25 cellular contexts compared by ENCODE assay signal in genomic region chr10:48682265-48682664, GRCh38. TPM values are rescaled to one million over a fixed set of nuclear protein-coding genes. Genes with fewer than 3 reads are reported as not detected.
DNase-seq lines count a peak whose midpoint lies in the region; ATAC-seq, FAIRE-seq and TF ChIP-seq lines count a peak whose summit lies in the region.
"Had no signal": no experiment of that assay in that cellular context is flagged by ENCODE, and none has a peak within 500 bp of the region (broad histone marks: within the 10 kb centered on the region; RNA-seq: fewer than 3 reads in every experiment).

No MANE protein-coding gene starts in this region.

- FAIRE-seq in GM12878 (lab: Jason Lieb, UNC), result no peak
- FAIRE-seq: A549, HTR-8/SVneo had no signal

- ATAC-seq in GM12878 (no peak), foreskin keratinocyte (no peak), HG02642 (IDR thresholded peaks at IDR 0.05; ENCODE audit: poor library complexity, unreplicated experiment) (no peak)
- no peak for ATAC-seq in stimulated activated memory B cell treated with anti-CD40 and anti-IgM and Interleukin-4, amounts not matched to agents 10 μg/mL and 1 μg/mL and 100 μg/mL, for 72 hours
- ATAC-seq: A549, Right ventricle myocardium inferior had no signal

- SMC1A ChIA-PET in GM12878 (lab: Charles Lee; ENCODE audit: uncharacterized antibody, unreplicated experiment), result interaction anchor here (1.3 to 4.7 kb wide), 7 partner anchors 11 to 22 kb away, joined by 4 to 85 read pairs (median 4); no protein-coding TSS in a partner anchor

- H3K4me3 Mint-ChIP-seq in IgD-negative memory B cell (peak overlapping the region in 2 of 4 donors; percentile 80 to 97), H9 (no peak overlapping the region)
- peak overlapping the region; percentile 32 for H3K4me3 Mint-ChIP-seq in stimulated activated memory B cell treated with anti-CD40 and anti-IgM and Interleukin-4, amounts not matched to agents 10 μg/mL and 1 μg/mL and 100 μg/mL, for 72 hours
- H3K4me3 Mint-ChIP-seq: CD4-positive, alpha-beta T cell had no signal

- H3K36me3 ChIP-seq in BLaER1 (no peaks in the 10 kb centered on the region), GM12878 (ENCODE audit: control insufficient read depth in 2 of 2, insufficient read depth in 2 of 2, low read length in 1 of 2) (no peaks in the 10 kb centered on the region)
- H3K36me3 ChIP-seq: BE2C, HAP-1 had no signal

- H3K18ac ChIP-seq in H9 (ENCODE audit: insufficient read length, low read depth, low read length), result no peak overlapping the region

- no peak overlapping the region for H3T11ph ChIP-seq in H9 (ENCODE audit: low read length)

- no peak overlapping the region for H3K14ac ChIP-seq in H9 (ENCODE audit: insufficient read depth, low read length)

- H3K23me2 ChIP-seq in H9 (ENCODE audit: insufficient read length, low read depth, low read length, poor library complexity, severe bottlenecking), result no peaks in the 10 kb centered on the region

- no peak overlapping the region for H2BK120ac ChIP-seq in H9 (ENCODE audit: low read depth, low read length, poor library complexity, severe bottlenecking)

- TF ChIP-seq CTCF in GM12878 (IDR thresholded peaks at IDR 0.05 in 2 of 3, conservative IDR thresholded peaks at IDR 0.05 in 1 of 3; ENCODE audit: control insufficient read depth in 2 of 3, extremely low read depth in 1 of 3, insufficient read depth in 1 of 3, low read depth in 3 of 3, low read length in 3 of 3) (no peak), foreskin keratinocyte (conservative IDR thresholded peaks at IDR 0.05) (no peak), H9 (conservative IDR thresholded peaks at IDR 0.05) (no peak)

- no peak overlapping the region for H3K9ac ChIP-seq in BLaER1
- H3K9ac ChIP-seq in GM12878 (ENCODE audit: control insufficient read depth, insufficient read depth, low read length), result no peak overlapping the region
- no peak overlapping the region for H3K9ac ChIP-seq in H9 (ENCODE audit: extremely low read depth, insufficient read length, low read length)
- H3K9ac ChIP-seq: GM23248, KMS-11 had no signal

- H4K8ac ChIP-seq in H9 (replicated peaks; ENCODE audit: insufficient read length, low read depth, low read length), result no peak overlapping the region

- no peak overlapping the region for H3K23ac ChIP-seq in H9 (ENCODE audit: insufficient read length, low read depth, low read length)

- H3K4me1 ChIP-seq in BLaER1, result peaks cover 63% of the 10 kb centered on the region
- peaks cover 40% of the 10 kb centered on the region for H3K4me1 ChIP-seq in GM12878 (ENCODE audit: control insufficient read depth, insufficient read depth, low read length)
- no peaks in the 10 kb centered on the region for H3K4me1 ChIP-seq in foreskin keratinocyte
- H3K4me1 ChIP-seq in H9 (ENCODE audit: insufficient read depth, low read length), result no peaks in the 10 kb centered on the region; the same call in 1 of the 2 replicates
- H3K4me1 ChIP-seq: A549, BE2C, HAP-1 had no signal

- no peak overlapping the region for H4K5ac ChIP-seq in H9 (ENCODE audit: insufficient read length, low read depth, low read length)

- no peak overlapping the region for H2BK20ac ChIP-seq in H9 (ENCODE audit: low read depth, low read length, poor library complexity, severe bottlenecking)

- peak overlapping the region; percentile 94 for H3K4me2 ChIP-seq in BLaER1
- H3K4me2 ChIP-seq in GM12878 (ENCODE audit: control insufficient read depth, insufficient read depth), result no peak overlapping the region
- no peak overlapping the region for H3K4me2 ChIP-seq in H9 (ENCODE audit: insufficient read depth, insufficient read length, low read length)
- H3K4me2 ChIP-seq: A549, KMS-11 had no signal

- H3K27me3 Mint-ChIP-seq in IgD-negative memory B cell (no peaks in the 10 kb centered on the region), H9 (ENCODE audit: low read depth) (no peaks in the 10 kb centered on the region)
- no peaks in the 10 kb centered on the region for H3K27me3 Mint-ChIP-seq in stimulated activated memory B cell treated with anti-CD40 and anti-IgM and Interleukin-4, amounts not matched to agents 10 μg/mL and 1 μg/mL and 100 μg/mL, for 72 hours
- H3K27me3 Mint-ChIP-seq: CD4-positive, alpha-beta T cell had no signal

- H3K27ac Mint-ChIP-seq in IgD-negative memory B cell (peak overlapping the region; percentile 98 to 99 (median 99)), H9 (no peak overlapping the region)
- peak overlapping the region; percentile 97 for H3K27ac Mint-ChIP-seq in stimulated activated memory B cell treated with anti-CD40 and anti-IgM and Interleukin-4, amounts not matched to agents 10 μg/mL and 1 μg/mL and 100 μg/mL, for 72 hours
- H3K27ac Mint-ChIP-seq: CD4-positive, alpha-beta T cell had no signal

- H3K27me3 ChIP-seq in BLaER1 (no peaks in the 10 kb centered on the region), GM12878 (replicated peaks in 1 of 2; ENCODE audit: control insufficient read depth in 2 of 2, insufficient read depth in 2 of 2, low read length in 1 of 2) (no peaks in the 10 kb centered on the region), foreskin keratinocyte (no peaks in the 10 kb centered on the region), H9 (ENCODE audit: insufficient read depth, low read length) (no peaks in the 10 kb centered on the region)
- H3K27me3 ChIP-seq: BE2C had no signal

- no peak overlapping the region for H3K4ac ChIP-seq in H9 (ENCODE audit: low read depth, low read length)

- H4K20me1 ChIP-seq in BLaER1 (peaks cover 6% of the 10 kb centered on the region), GM12878 (ENCODE audit: control insufficient read depth, insufficient read depth) (no peaks in the 10 kb centered on the region), H9 (ENCODE audit: control insufficient read depth, insufficient read depth, insufficient read length) (no peaks in the 10 kb centered on the region)

- H3K79me1 ChIP-seq in H9 (ENCODE audit: insufficient read depth, low read depth, low read length, poor library complexity, severe bottlenecking), result no peaks in the 10 kb centered on the region

- H3K79me2 ChIP-seq in GM12878 (ENCODE audit: control insufficient read depth, insufficient read depth, low read length) (peaks cover 25% of the 10 kb centered on the region), H9 (ENCODE audit: insufficient read depth, low read length) (no peaks in the 10 kb centered on the region)

- no peak overlapping the region for H2BK5ac ChIP-seq in H9 (ENCODE audit: insufficient read length, low read length)

- no peak overlapping the region for H3K4me3 ChIP-seq in BLaER1
- H3K4me3 ChIP-seq in GM12878, result no peak overlapping the region
- H3K4me3 ChIP-seq: A549, GM23248, HAP-1 had no signal

- no peak overlapping the region for H3K27ac ChIP-seq in BLaER1
- H3K27ac ChIP-seq in GM12878 (ENCODE audit: control insufficient read depth, insufficient read depth), result peak overlapping the region; percentile 20; the same call in 1 of the 2 replicates
- no peak overlapping the region for H3K27ac ChIP-seq in foreskin keratinocyte
- no peak overlapping the region for H3K27ac ChIP-seq in H9 (ENCODE audit: insufficient read length, low read depth, low read length)
- H3K27ac ChIP-seq: A549, GM23248, KMS-11 had no signal

- 33% methylated on average over 3 of the region's 3 CpGs for WGBS in GM12878 (ENCODE audit: insufficient coverage, insufficient replicate concordance, low lambda C conversion rate, missing lambda C conversion rate)
- WGBS in H9 (ENCODE audit: extremely low coverage, insufficient read length, low lambda C conversion rate), result no CpG with 5 or more reads among the region's 3 CpGs

- RAD21 ChIA-PET in GM12878 (lab: Charles Lee; ENCODE audit: unreplicated experiment), result interaction anchor here (2.1 to 4.8 kb wide), 3 partner anchors 10 to 24 kb away, joined by 8 to 87 read pairs (median 24); no protein-coding TSS in a partner anchor

- no peak overlapping the region for H2AK5ac ChIP-seq in H9 (ENCODE audit: insufficient read length, low read length)

- H2BK12ac ChIP-seq in H9 (ENCODE audit: insufficient read length, low read depth, low read length), result no peak overlapping the region

- H3K9me3 Mint-ChIP-seq in IgD-negative memory B cell, result peaks cover 2 to 4% (median 3%) of the 10 kb centered on the region in 3 donors
- H3K9me3 Mint-ChIP-seq in stimulated activated memory B cell treated with anti-CD40 and anti-IgM and Interleukin-4, amounts not matched to agents 10 μg/mL and 1 μg/mL and 100 μg/mL, for 72 hours, result peaks cover 8% of the 10 kb centered on the region
- peaks cover 15 to 17% of the 10 kb centered on the region in 2 experiments for H3K9me3 Mint-ChIP-seq in H9

- no TSS peak for BruUV-seq in GM12878 (replicated peaks; lab: Mats Ljungman, UMichigan)

- no peak for TF ChIP-seq POLR2A in GM12878 (IDR thresholded peaks at IDR 0.05; ENCODE audit: low read depth, low read length)

- no peak overlapping the region; the same call in 1 of the 2 replicates for H2AFZ ChIP-seq in GM12878 (ENCODE audit: control insufficient read depth, low read depth, low read length)
- H2AFZ ChIP-seq in H9 (ENCODE audit: low read length), result no peak overlapping the region
- H2AFZ ChIP-seq: GM23248 had no signal

- H2BK15ac ChIP-seq in H9 (ENCODE audit: low read depth, low read length), result no peak overlapping the region

- H3K36me3 Mint-ChIP-seq in IgD-negative memory B cell (peaks cover 3% of the 10 kb centered on the region), H9 (ENCODE audit: insufficient read depth in 1 of 3, low read depth in 3 of 3) (peaks cover 0 to 4% (median 2%) of the 10 kb centered on the region in 3 experiments; a peak in 1 of 7 replicates)
- peaks cover 28% of the 10 kb centered on the region for H3K36me3 Mint-ChIP-seq in stimulated activated memory B cell treated with anti-CD40 and anti-IgM and Interleukin-4, amounts not matched to agents 10 μg/mL and 1 μg/mL and 100 μg/mL, for 72 hours

- H4K91ac ChIP-seq in H9 (ENCODE audit: insufficient read length, low read depth, low read length), result no peak overlapping the region

- peaks cover 24% of the 10 kb centered on the region for H3K9me3 ChIP-seq in BLaER1
- peaks cover 5% of the 10 kb centered on the region; the same call in 2 of the 3 replicates for H3K9me3 ChIP-seq in GM12878 (replicated peaks; ENCODE audit: control insufficient read depth, insufficient read depth, low read length)
- no peaks in the 10 kb centered on the region for H3K9me3 ChIP-seq in H9 (ENCODE audit: control insufficient read depth, low read depth, low read length)
- H3K9me3 ChIP-seq: BE2C, HAP-1 had no signal

- TF ChIP-seq EP300 in GM12878 (IDR thresholded peaks at IDR 0.05; ENCODE audit: borderline replicate concordance in 1 of 2, control insufficient read depth in 1 of 2, low read depth in 2 of 2, low read length in 2 of 2), result no peak

- no peak for TF ChIP-seq RAD21 in GM12878 (IDR thresholded peaks at IDR 0.05; ENCODE audit: insufficient read depth, low read depth, low read length)

- intact Hi-C loops in GM12878 (cut with micrococcal nuclease; ENCODE audit: unreplicated experiment), result loop anchor here (10.0 kb wide), 1 partner anchor 503 kb away; the partner anchor contains the start of gene TMEM273

- POLR2A ChIA-PET in GM12878 (lab: Charles Lee), result interaction anchor here (0.7 to 5.8 kb wide), 4 partner anchors 10 to 21 kb away, joined by 3 to 79 read pairs (median 18); no protein-coding TSS in a partner anchor

- no peak overlapping the region for H3K56ac ChIP-seq in H9 (ENCODE audit: insufficient read length, low read depth, low read length)

- in situ Hi-C loops in GM12878 (cut with MboI), result no loop called here

- DNase-seq in GM12878 (ENCODE audit: low read depth, low spot score) (no peak), foreskin keratinocyte (no peak), H9 (no peak)
- DNase-seq: BE2C; CD4-positive, alpha-beta T cell; COR-L47; DMS79; GM23248; NCI-H1105; NCI-H146; NCI-H2029; NCI-H226; NCI-H524; NCI-H774; SW 1271 had no signal

- H3K4me1 Mint-ChIP-seq in IgD-negative memory B cell (peaks cover 35 to 51% (median 44%) of the 10 kb centered on the region in 3 donors), H9 (no peaks in the 10 kb centered on the region)
- peaks cover 52% of the 10 kb centered on the region for H3K4me1 Mint-ChIP-seq in stimulated activated memory B cell treated with anti-CD40 and anti-IgM and Interleukin-4, amounts not matched to agents 10 μg/mL and 1 μg/mL and 100 μg/mL, for 72 hours

- CTCF ChIA-PET in GM12878 (lab: Yijun Ruan, JAX), result interaction anchor here (1.0 to 6.0 kb wide), 4 partner anchors 18 to 67 kb away, joined by 3 to 28 read pairs (median 5); no protein-coding TSS in a partner anchor

RNA-seq across cellular contexts. Expression of gene WDFY4, which starts 2.4 kb away (rescaled TPM):
- polyA plus RNA-seq in IgD-negative memory B cell (78.7 TPM), GM12878 (2011; rRNA removed) (24.4 and 58.0 TPM in 2 replicates), GM12878 (2014; fragmentation: Illumina TruSeq; extraction: Trizol) (34.4 and 49.4 TPM in 2 replicates), GM12878 (2014; fragmentation: Nextera tagmentation; extraction: Ambion mirVana) (10 to 100 TPM; 13.5 to 13.9 TPM), GM12878 (2014; rRNA removed) (70.3 and 78.5 TPM in 2 replicates), GM12878 (2016; fragmentation: Nextera tagmentation; extraction: Ambion mirVana) (10 to 100 TPM; 31.7 to 45.2 TPM), foreskin keratinocyte (not detected in 2 replicates)
- total RNA-seq in GM12878 (2013; cell fraction: nucleolus; rRNA removed), result 484 and 561 TPM in 2 replicates
- total RNA-seq in GM12878 (2014; rRNA removed) (81.2 and 82.2 TPM in 2 replicates), GM12878 (2014; rRNA removed; fragmentation: Illumina TruSeq; extraction: Trizol) (36.3 and 38.1 TPM in 2 replicates), GM12878 (2021) (132 and 136 TPM in 2 replicates), foreskin keratinocyte (0.04 TPM in 1 of 2 replicates, not detected in the other), H9 (2021) (not detected in 2 replicates)
- 16.4 TPM for polyA plus RNA-seq in GM12878 (2011; ENCODE audit: low read depth)
- 46.0 and 51.0 TPM in 2 replicates for polyA plus RNA-seq in GM12878 (2011; cell fraction: cytosol; rRNA removed)
- 214 and 216 TPM in 2 replicates for polyA plus RNA-seq in GM12878 (2011; cell fraction: nucleus; rRNA removed)
- 26.0 and 43.0 TPM in 2 replicates for polyA plus RNA-seq in GM12878 (2012)
- 149 and 180 TPM in 2 replicates for polyA minus RNA-seq in GM12878 (2011; rRNA and poly(A)+ RNA removed)
- 57.9 and 65.2 TPM in 2 replicates for polyA minus RNA-seq in GM12878 (2011; cell fraction: cytosol; rRNA and poly(A)+ RNA removed)
- polyA minus RNA-seq in GM12878 (2011; cell fraction: nucleus; rRNA and poly(A)+ RNA removed), result 153 and 224 TPM in 2 replicates
- total RNA-seq: GM23248, SK-MEL-5 had no signal
- polyA plus RNA-seq: A549, GM23248 had no signal

Comparison
In these comparisons a context has a peak if more than half of its experiments do, and no peak if none do; other contexts are left out.
1. H3K27ac Mint-ChIP-seq: peak in IgD-negative memory B cell (3 of 3) and stimulated activated memory B cell treated with anti-CD40 and anti-IgM and Interleukin-4, amounts not matched to agents 10 μg/mL and 1 μg/mL and 100 μg/mL, for 72 hours (single experiment); none in H9 (0 of 3).
2. RNA of gene WDFY4, which starts 2.4 kb away (total RNA-seq): 36.3 to 561 TPM in GM12878; 0.04 TPM in foreskin keratinocyte and not detected in H9; every median in the first group is over 10 times any median in the second.